ENCODE assay signal across 22 cellular contexts in genomic region chr13:19769854-19770253, GRCh38.
"Had no signal": no experiment of that assay in that cellular context is flagged by ENCODE, and none has a peak within 500 bp of the region (broad histone marks: within the 10 kb centered on the region; RNA-seq: fewer than 3 reads in every experiment).

No MANE protein-coding gene starts in this region.

- H3K27ac Mint-ChIP-seq: activated naive CD4-positive, alpha-beta T cell treated with anti-CD3 and anti-CD28 coated beads, Interleukin-2, amount 50 U/mL, for 72 hours had no signal

- H3K27me3 ChIP-seq: MG63 had no signal

- H3K4me3 Mint-ChIP-seq: activated T-cell treated with anti-CD3 and anti-CD28 coated beads, Interleukin-2, amount 50 U/mL, for 4 hours had no signal

- H3K4me3 ChIP-seq: MG63, PC-9, SK-N-MC had no signal

- H3K4me2 ChIP-seq: KMS-11, PC-9 had no signal

- H3K9me3 ChIP-seq: MG63 had no signal

- H2AFZ ChIP-seq: PC-9 had no signal

- H3K27ac ChIP-seq: KMS-11, PC-9, SK-N-MC had no signal

- DNase-seq: activated CD4-positive, alpha-beta T cell treated with anti-CD3 and anti-CD28 coated beads for 4 hours; activated CD4-positive, alpha-beta T cell treated with anti-CD3 and anti-CD28 coated beads, Interleukin-2, amount 50 U/mL, for 4 hours; activated effector memory CD4-positive, alpha-beta T cell treated with anti-CD3 and anti-CD28 coated beads, Interleukin-2, amount 50 U/mL, for 16 hours; activated naive CD4-positive, alpha-beta T cell treated with Interleukin-2 at 50 U/mL for 16 hours; activated T-cell treated with anti-CD3 and anti-CD28 coated beads, Interleukin-2, amount 50 U/mL, for 4 hours; anterior cingulate cortex; cerebellar nuclear complex; MG63; NCI-H1105 treated with DMSO at 0.1 percent for 48 hours; NCI-H1436 treated with DMSO at 0.1 percent for 48 hours; NCI-H187 treated with DMSO at 0.1 percent for 48 hours; NCI-H2081 treated with DMSO at 0.1 percent for 48 hours; NCI-H446; NCI-H524; PC-9; RPMI8226; T-helper 1 cell had no signal

- H3K9ac ChIP-seq: KMS-11 had no signal

- ATAC-seq: activated CD4-positive, CD25-positive, alpha-beta regulatory T cell treated with anti-CD3 and anti-CD28 coated beads, Interleukin-2, amount 50 U/mL, for 24 hours; activated naive CD4-positive, alpha-beta T cell treated with anti-CD3 and anti-CD28 coated beads, Interleukin-2, amount 50 U/mL, for 72 hours; activated T-cell treated with anti-CD3 and anti-CD28 coated beads, Interleukin-2, amount 50 U/mL, for 4 hours; Right ventricle myocardium inferior had no signal
